19 cellular contexts compared by ENCODE assay signal in genomic region chrX:22922961-22923360, GRCh38.
DNase-seq lines count a peak whose midpoint lies in the region; ATAC-seq and TF ChIP-seq lines count a peak whose summit lies in the region.
"Had no signal": no experiment of that assay in that cellular context is flagged by ENCODE, and none has a peak within 500 bp of the region (broad histone marks: within the 10 kb centered on the region; RNA-seq: fewer than 3 reads in every experiment).

No MANE protein-coding gene starts in this region.

- H3K79me2 ChIP-seq in mammary epithelial cell (ENCODE audit: insufficient read depth, low read length): no peaks in the 10 kb centered on the region

- CTCF ChIA-PET in mammary epithelial cell (lab: Charles Lee; ENCODE audit: low non-redundant PET): no interaction called here

- no TSS peak for BruUV-seq in mammary epithelial cell (replicated peaks; lab: Mats Ljungman, UMichigan)

- H3K4me2 ChIP-seq in BLaER1 treated with 17β-estradiol and CSF1 and Interleukin-3, amounts not matched to agents 10 nM and 100 nM: peak overlapping the region in 6 of 11 experiments; percentile 5 to 52 (median 32); a peak in 8 of 22 replicates
- H3K4me2 ChIP-seq in mammary epithelial cell (ENCODE audit: insufficient read depth, low read depth, low read length): no peak overlapping the region

- intact Hi-C loops in mammary epithelial cell (cut with micrococcal nuclease): no loop called here
- intact Hi-C loops in head of caudate nucleus (cut with DNase I): no loop called here

- DNase-seq in Kasumi-1 (lab: John Stamatoyannopoulos, UW) (peak; percentile 15 to 37), mammary epithelial cell (peak; percentile 37), myocyte (ENCODE audit: low read depth) (peak; percentile 27), head of caudate nucleus (no peak)
- DNase-seq in activated CD8-positive, alpha-beta memory T cell treated with anti-CD3 and anti-CD28 coated beads, Interleukin-2, amount 50 U/mL, for 48 hours: no peak
- DNase-seq: activated CD8-positive, alpha-beta memory T cell treated with anti-CD3 and anti-CD28 coated beads, Interleukin-2, amount 10 ng/mL, durations not matched to agents 7 days and 5 days; activated naive CD4-positive, alpha-beta T cell treated with anti-CD3 and anti-CD28 coated beads for 36 hours; DMS79 treated with DMSO at 0.1 percent for 48 hours; H9; Karpas-422; NCI-H1694 treated with DMSO at 0.1 percent for 48 hours; NCI-H774; stimulated activated naive CD8-positive, alpha-beta T cell treated with anti-CD3 and anti-CD28 coated beads, Interleukin-15, Interleukin-2, amounts not matched to agents 100 U/mL and 50 U/mL, for 24 hours; T-helper 1 cell had no signal

- no peaks in the 10 kb centered on the region for H3K36me3 ChIP-seq in BLaER1 treated with 17β-estradiol and CSF1 and Interleukin-3, amounts not matched to agents 10 nM and 100 nM
- no peaks in the 10 kb centered on the region for H3K36me3 ChIP-seq in mammary epithelial cell (ENCODE audit: insufficient read depth, low read length)

- peaks cover 0 to 3% (median 0%) of the 10 kb centered on the region in 11 experiments; a peak in 1 of 22 replicates for H3K9me3 ChIP-seq in BLaER1 treated with 17β-estradiol and CSF1 and Interleukin-3, amounts not matched to agents 10 nM and 100 nM (replicated peaks in 1 of 11)
- H3K9me3 ChIP-seq in mammary epithelial cell (replicated peaks; ENCODE audit: insufficient read depth, low read length): no peaks in the 10 kb centered on the region

- dilution Hi-C loops in mammary epithelial cell (cut with HindIII; ENCODE audit: low sequenced_read_pairs): no loop called here

- no peaks in the 10 kb centered on the region for H3K27me3 ChIP-seq in BLaER1 treated with 17β-estradiol and CSF1 and Interleukin-3, amounts not matched to agents 10 nM and 100 nM
- H3K27me3 ChIP-seq in mammary epithelial cell (ENCODE audit: insufficient read depth, low read length): no peaks in the 10 kb centered on the region

- in situ Hi-C loops in mammary epithelial cell (cut with MboI; ENCODE audit: low sequenced_read_pairs in 2 of 2): no loop called here

- no peak overlapping the region for H2AFZ ChIP-seq in mammary epithelial cell (ENCODE audit: low read depth, low read length)

- peaks cover 0 to 14% (median 7%) of the 10 kb centered on the region in 10 experiments; a peak in 15 of 20 replicates for H3K4me1 ChIP-seq in BLaER1 treated with 17β-estradiol and CSF1 and Interleukin-3, amounts not matched to agents 10 nM and 100 nM
- H3K4me1 ChIP-seq in mammary epithelial cell (ENCODE audit: insufficient read depth, low read length): no peaks in the 10 kb centered on the region

- H3K9ac ChIP-seq in BLaER1 treated with 17β-estradiol and CSF1 and Interleukin-3, amounts not matched to agents 10 nM and 100 nM: no peak overlapping the region
- H3K9ac ChIP-seq in mammary epithelial cell (ENCODE audit: insufficient read depth, low read length): no peak overlapping the region

- no peaks in the 10 kb centered on the region for H4K20me1 ChIP-seq in BLaER1 treated with 17β-estradiol and CSF1 and Interleukin-3, amounts not matched to agents 10 nM and 100 nM
- no peaks in the 10 kb centered on the region for H4K20me1 ChIP-seq in mammary epithelial cell (ENCODE audit: insufficient read depth, low read length)

- no peak overlapping the region for H3K4me3 ChIP-seq in BLaER1 treated with 17β-estradiol and CSF1 and Interleukin-3, amounts not matched to agents 10 nM and 100 nM
- H3K4me3 ChIP-seq in mammary epithelial cell (replicated peaks in 1 of 3; ENCODE audit: insufficient read depth in 1 of 3, low read depth in 2 of 3, low read length in 3 of 3): no peak overlapping the region

- peak overlapping the region in 1 of 11 experiments; percentile 43; a peak in 1 of 22 replicates for H3K27ac ChIP-seq in BLaER1 treated with 17β-estradiol and CSF1 and Interleukin-3, amounts not matched to agents 10 nM and 100 nM
- no peak overlapping the region for H3K27ac ChIP-seq in mammary epithelial cell (ENCODE audit: insufficient read depth, low read depth, low read length)
- H3K27ac ChIP-seq: C4-2B, RWPE1 had no signal

- 49% methylated on average over 5 of the region's 5 CpGs for WGBS in mammary epithelial cell (ENCODE audit: low coverage, missing lambda C conversion rate)

- TF ChIP-seq CTCF in mammary epithelial cell (conservative IDR thresholded peaks at IDR 0.05 in 1 of 2, IDR thresholded peaks at IDR 0.05 in 1 of 2; ENCODE audit: extremely low read depth in 1 of 2, insufficient read depth in 1 of 2, low read depth in 1 of 2, low read length in 2 of 2): no peak

- ATAC-seq in HG03521 (IDR thresholded peaks at IDR 0.05; ENCODE audit: unreplicated experiment) (no peak), HG03354 (IDR thresholded peaks at IDR 0.05; ENCODE audit: poor library complexity, severe bottlenecking, unreplicated experiment) (no peak)
- ATAC-seq: activated CD8-positive, alpha-beta memory T cell treated with anti-CD3 and anti-CD28 coated beads, Interleukin-2, amount 10 ng/mL, durations not matched to agents 7 days and 5 days; stimulated activated naive CD8-positive, alpha-beta T cell treated with anti-CD3 and anti-CD28 coated beads, Interleukin-15, Interleukin-2, amounts not matched to agents 100 U/mL and 50 U/mL, for 24 hours had no signal

Comparison
In these comparisons a context has a peak if more than half of its experiments do, and no peak if none do; other contexts are left out.
1. DNase-seq: peak in Kasumi-1 (2 of 2), mammary epithelial cell (single experiment) and myocyte (single experiment); none in activated CD8-positive, alpha-beta memory T cell treated with anti-CD3 and anti-CD28 coated beads, Interleukin-2, amount 50 U/mL, for 48 hours (single experiment) and head of caudate nucleus (0 of 42).